20 cellular contexts compared by ENCODE assay signal in genomic region chr11:106217456-106217855, GRCh38.
"Had no signal": no experiment of that assay in that cellular context is flagged by ENCODE, and none has a peak within 500 bp of the region (broad histone marks: within the 10 kb centered on the region; RNA-seq: fewer than 3 reads in every experiment).

No MANE protein-coding gene starts in this region.

- H3K4me1 ChIP-seq: esophagus muscularis mucosa, right lobe of liver, suprapubic skin, transverse colon, upper lobe of right lung, uterus had no signal

- H3K36me3 Mint-ChIP-seq: memory B cell had no signal

- H3K4me1 Mint-ChIP-seq: memory B cell; natural killer cell; stimulated activated naive CD8-positive, alpha-beta T cell treated with anti-CD3 and anti-CD28 coated beads, Interleukin-15, amount 100 ng/mL, for 72 hours had no signal

- H3K4me3 ChIP-seq: dorsolateral prefrontal cortex, esophagus muscularis mucosa, lung, pancreas, right lobe of liver, suprapubic skin, transverse colon, upper lobe of right lung, uterus had no signal

- H3K27me3 ChIP-seq: dorsolateral prefrontal cortex, esophagus muscularis mucosa, pancreas, right lobe of liver, suprapubic skin, transverse colon, upper lobe of right lung, uterus had no signal

- H3K36me3 ChIP-seq: esophagus muscularis mucosa, pancreas, right lobe of liver, suprapubic skin, transverse colon, upper lobe of right lung, uterus had no signal

- H3K9me3 ChIP-seq: pancreas, right lobe of liver, uterus had no signal

- H3K27ac Mint-ChIP-seq: memory B cell; natural killer cell; stimulated activated naive CD8-positive, alpha-beta T cell treated with anti-CD3 and anti-CD28 coated beads, Interleukin-15, amount 100 ng/mL, for 72 hours had no signal

- DNase-seq: cortex of kidney; dorsolateral prefrontal cortex; effector CD4-positive, alpha-beta T cell; natural killer cell; occipital lobe; pancreas; right lobe of liver; small intestine; stimulated activated CD4-positive, alpha-beta T cell treated with anti-CD3 and anti-CD28 coated beads, Interleukin-15, amount 100 ng/mL, for 24 hours; stimulated activated CD4-positive, alpha-beta T cell treated with anti-CD3 and anti-CD28 coated beads, Interleukin-4, amount 100 ng/mL, for 1 hour; stimulated activated CD8-positive, alpha-beta memory T cell treated with anti-CD3 and anti-CD28 coated beads, Interleukin-4, amount 100 ng/mL, for 48 hours; stimulated activated naive CD4-positive, alpha-beta T cell; stimulated activated naive CD8-positive, alpha-beta T cell treated with anti-CD3 and anti-CD28 coated beads, Interleukin-15, amount 100 ng/mL, for 72 hours; transverse colon; upper lobe of right lung; uterus had no signal

- H3K4me3 Mint-ChIP-seq: memory B cell; natural killer cell; stimulated activated naive CD8-positive, alpha-beta T cell treated with anti-CD3 and anti-CD28 coated beads, Interleukin-15, amount 100 ng/mL, for 72 hours had no signal

- H3K27ac ChIP-seq: dorsolateral prefrontal cortex, esophagus muscularis mucosa, pancreas, right lobe of liver, suprapubic skin, transverse colon, upper lobe of right lung, uterus had no signal

- H3K27me3 Mint-ChIP-seq: memory B cell had no signal
